Comparison of ENCODE assay signal across 8 cellular contexts in the genomic region with DNA sequence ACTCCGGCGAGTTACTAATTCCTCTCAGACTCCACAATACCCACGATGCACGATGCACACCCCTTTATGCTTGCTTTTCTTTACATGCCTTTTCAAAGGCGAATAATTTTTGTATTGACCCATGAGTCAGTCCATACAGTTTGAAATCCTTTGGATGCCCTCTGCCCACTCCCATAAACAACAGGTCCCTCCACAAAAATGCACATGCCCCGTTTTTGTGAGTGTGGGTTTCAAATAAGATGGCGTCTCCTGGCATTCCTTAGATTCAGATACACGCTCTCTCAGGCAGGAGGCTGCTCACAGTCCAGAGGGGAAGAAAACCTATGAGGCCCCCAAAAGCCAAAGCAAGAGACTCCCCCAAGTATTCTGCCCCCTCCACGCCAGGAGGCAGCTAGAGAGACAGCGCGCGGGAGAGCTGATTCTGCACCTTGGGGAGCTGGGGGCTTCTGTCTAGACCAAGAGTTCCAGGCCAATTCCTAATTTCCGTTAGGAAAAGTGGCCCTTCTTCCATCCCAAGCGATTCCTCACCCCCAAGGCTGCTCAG. TPM values are rescaled to one million over a fixed set of nuclear protein-coding genes. Genes with fewer than 3 reads are reported as not detected.
DNase-seq lines count a peak whose midpoint lies in the region; ATAC-seq and TF ChIP-seq lines count a peak whose summit lies in the region.
"Had no signal": no experiment of that assay in that cellular context is flagged by ENCODE, and none has a peak within 500 bp of the region (broad histone marks: within the 10 kb centered on the region; RNA-seq: fewer than 3 reads in every experiment).

No MANE protein-coding gene starts in this region.

- H3K27ac Mint-ChIP-seq in neural crest cell (ENCODE audit: unreplicated experiment): no peak overlapping the region

- peaks cover 98% of the 10 kb centered on the region for H3K27me3 Mint-ChIP-seq in neural crest cell (ENCODE audit: low read depth)

- peak overlapping the region; percentile 8 for H3K4me3 Mint-ChIP-seq in neural crest cell

- H3K36me3 ChIP-seq in HUES48 (ENCODE audit: control insufficient read depth, insufficient read depth, low read length): no peaks in the 10 kb centered on the region
- no peaks in the 10 kb centered on the region for H3K36me3 ChIP-seq in effector memory CD4-positive, alpha-beta T cell (ENCODE audit: control insufficient read depth, insufficient read depth, low read length)

- in situ Hi-C loops in Caki2 (cut with HindIII; ENCODE audit: low pct_unique_long_range_greater_than_20kb, low sequenced_read_pairs): no loop called here

- H3K4me1 ChIP-seq in HUES48 (ENCODE audit: control insufficient read depth, insufficient read depth, low read length): peaks cover 10% of the 10 kb centered on the region
- peaks cover 16% of the 10 kb centered on the region for H3K4me1 ChIP-seq in effector memory CD4-positive, alpha-beta T cell (ENCODE audit: control insufficient read depth, insufficient read depth, low read length, poor library complexity, severe bottlenecking)

- no peak for TF ChIP-seq CTCF in neural crest cell (conservative IDR thresholded peaks at IDR 0.05)

- H3K4me3 ChIP-seq in HUES48 (ENCODE audit: low read depth, low read length): 0 out of 2 replicates have a peak overlapping the region, but pooled peaks have one; percentile 46
- peak overlapping the region; percentile 57 for H3K4me3 ChIP-seq in effector memory CD4-positive, alpha-beta T cell (ENCODE audit: insufficient read depth, low read depth, low read length, poor library complexity, severe bottlenecking)

- no peaks in the 10 kb centered on the region for H3K36me3 Mint-ChIP-seq in neural crest cell (ENCODE audit: low read depth)

- no peak for ATAC-seq in HG03565 (IDR thresholded peaks at IDR 0.05; ENCODE audit: unreplicated experiment)

- H3K9me3 ChIP-seq in HUES48 (ENCODE audit: control insufficient read depth, insufficient read depth, low read length): no peaks in the 10 kb centered on the region
- H3K9me3 ChIP-seq in effector memory CD4-positive, alpha-beta T cell (ENCODE audit: control insufficient read depth, low read length): no peaks in the 10 kb centered on the region

- peaks cover 98% of the 10 kb centered on the region for H3K27me3 ChIP-seq in HUES48 (ENCODE audit: control insufficient read depth, insufficient read depth, low read length)
- H3K27me3 ChIP-seq in effector memory CD4-positive, alpha-beta T cell (replicated peaks; ENCODE audit: control insufficient read depth, insufficient read depth, low read length, poor library complexity, severe bottlenecking): peaks cover 55% of the 10 kb centered on the region

- H3K9me3 Mint-ChIP-seq in neural crest cell: no peaks in the 10 kb centered on the region

- H3K9ac ChIP-seq in HUES48 (ENCODE audit: low read depth, low read length): no peak overlapping the region

- H3K27ac ChIP-seq in HUES48 (ENCODE audit: low read depth, low read length): no peak overlapping the region
- H3K27ac ChIP-seq in effector memory CD4-positive, alpha-beta T cell (ENCODE audit: insufficient read depth, low read length, poor library complexity, severe bottlenecking): no peak overlapping the region

- peak; percentile 12 for DNase-seq in Caki2 (ENCODE audit: low read depth)
- no peak for DNase-seq in effector memory CD4-positive, alpha-beta T cell
- no peak for DNase-seq in neural crest cell (ENCODE audit: low read depth, low spot score)
- DNase-seq in ecto neural progenitor cell (ENCODE audit: low spot score): no peak
- DNase-seq in OCI-M1 (lab: John Stamatoyannopoulos, UW): no peak
- DNase-seq: NCI-H1105 had no signal

- no peaks in the 10 kb centered on the region for H3K4me1 Mint-ChIP-seq in neural crest cell

RNA-seq across cellular contexts. Expression of gene HOXB9, which starts 19.6 kb away (rescaled TPM):
- 0.84 and 2.1 TPM in 2 replicates for total RNA-seq in Caki2 (2014; rRNA removed; shearing (Covaris generic); ENCODE audit: low replicate concordance)
- total RNA-seq in neural crest cell: 84.1 and 89.8 TPM in 2 replicates

RNA-seq across cellular contexts. Expression of gene HOXB8, which starts 30.6 kb away (rescaled TPM):
- total RNA-seq in Caki2 (2014; rRNA removed; shearing (Covaris generic); ENCODE audit: low replicate concordance): 0.47 TPM in 1 of 2 replicates, not detected in the other
- 19.7 and 22.9 TPM in 2 replicates for total RNA-seq in neural crest cell

RNA-seq across cellular contexts. Expression of gene HOXB7, which starts 34.9 kb away (rescaled TPM):
- 21.5 and 29.0 TPM in 2 replicates for total RNA-seq in Caki2 (2014; rRNA removed; shearing (Covaris generic); ENCODE audit: low replicate concordance)
- 8.5 and 11.4 TPM in 2 replicates for total RNA-seq in neural crest cell

RNA-seq across cellular contexts. Expression of gene HOXB6, which starts 40.9 kb away (rescaled TPM):
- total RNA-seq in Caki2 (2014; rRNA removed; shearing (Covaris generic); ENCODE audit: low replicate concordance): 5.4 and 8.7 TPM in 2 replicates
- total RNA-seq in neural crest cell: 9.6 and 11.5 TPM in 2 replicates

RNA-seq across cellular contexts. Expression of gene HOXB5, which starts 52.1 kb away (rescaled TPM):
- not detected in 2 replicates for total RNA-seq in Caki2 (2014; rRNA removed; shearing (Covaris generic); ENCODE audit: low replicate concordance)
- 2.3 and 2.6 TPM in 2 replicates for total RNA-seq in neural crest cell

Comparison
In these comparisons a context has a peak if more than half of its experiments do, and no peak if none do; other contexts are left out.
1. RNA of gene HOXB9, which starts 19.6 kb away (total RNA-seq): 84.1 to 89.8 TPM in neural crest cell; 0.84 to 2.1 TPM in Caki2; every median in the first group is over 10 times any median in the second.
2. RNA of gene HOXB8, which starts 30.6 kb away (total RNA-seq): 19.7 to 22.9 TPM in neural crest cell; 0.47 TPM in Caki2; every median in the first group is over 10 times any median in the second.